ENCODE assay signal across 12 cellular contexts in genomic region chr6:151647871-151648639, GRCh38.
DNase-seq lines count a peak whose midpoint lies in the region; ATAC-seq and TF ChIP-seq lines count a peak whose summit lies in the region.
"Had no signal": no experiment of that assay in that cellular context is flagged by ENCODE, and none has a peak within 500 bp of the region (broad histone marks: within the 10 kb centered on the region; RNA-seq: fewer than 3 reads in every experiment).

No MANE protein-coding gene starts in this region.

- H3K4me1 ChIP-seq in HCT116 (ENCODE audit: control insufficient read depth in 1 of 2, insufficient read depth in 2 of 2, low read length in 2 of 2) (peaks cover 0 to 10% of the 10 kb centered on the region in 2 experiments; a peak in 2 of 4 replicates), iPS DF 6.9 (ENCODE audit: control insufficient read depth, insufficient read depth, low read length) (no peaks in the 10 kb centered on the region; the same call in 1 of the 2 replicates), gastrocnemius medialis (no peaks in the 10 kb centered on the region)

- ATAC-seq in HCT116: peak; percentile 97
- no peak for ATAC-seq in GM19328 (IDR thresholded peaks at IDR 0.05; ENCODE audit: unreplicated experiment)
- no peak for ATAC-seq in gastrocnemius medialis
- ATAC-seq: natural killer cell had no signal

- no TSS peak for BruUV-seq in HCT116 (replicated peaks; lab: Mats Ljungman, UMichigan)

- intact Hi-C loops in HCT116 (cut with micrococcal nuclease): loop anchor here (1.0 kb wide), 1 partner anchor 117 kb away; no protein-coding TSS in a partner anchor
- intact Hi-C loops in activated T-helper 1 cell treated with anti-CD3 and anti-CD28 coated beads, Interleukin-12 subunit alpha, Interleukin-12 subunit beta, Interleukin-2, Interleukin-4 antibody, amounts not matched to agents 30 ng/mL and 10 ng/mL and 1 ng/mL, durations not matched to agents 14 hours and 24 hours and 36 hours (cut with micrococcal nuclease): no loop called here
- intact Hi-C loops in gastrocnemius medialis (cut with DNase I; ENCODE audit: low total_unique reads): no loop called here

- no peaks in the 10 kb centered on the region for H3K79me2 ChIP-seq in HCT116 (ENCODE audit: insufficient read depth, low read length)

- CTCF ChIA-PET in HCT116 (lab: Charles Lee): interaction anchor here (0.7 to 2.4 kb wide), 11 partner anchors 9 to 756 kb away, joined by 3 to 12 read pairs (median 4); no protein-coding TSS in a partner anchor

- H3K9ac ChIP-seq in HCT116 (ENCODE audit: low read length): no peak overlapping the region

- H3K9me3 ChIP-seq in HCT116 (ENCODE audit: control insufficient read depth in 1 of 2, insufficient read depth in 1 of 2, low read depth in 1 of 2, low read length in 2 of 2) (no peaks in the 10 kb centered on the region), iPS DF 6.9 (ENCODE audit: control insufficient read depth, insufficient read depth, low read length) (no peaks in the 10 kb centered on the region), gastrocnemius medialis (no peaks in the 10 kb centered on the region)

- RAD21 ChIA-PET in HCT116 (lab: Charles Lee; ENCODE audit: low non-redundant PET in 1 of 2, low total read pairs in 2 of 2, uncharacterized antibody in 2 of 2, unreplicated experiment in 2 of 2): interaction anchor here in 1 of 2 experiments (0.6 kb wide), 1 partner anchor 654 kb away, joined by 3 read pairs; no protein-coding TSS in a partner anchor

- H3K27ac Mint-ChIP-seq in activated T-helper 1 cell treated with anti-CD3 and anti-CD28 coated beads, Interleukin-12 subunit alpha, Interleukin-12 subunit beta, Interleukin-2, Interleukin-4 antibody, amounts not matched to agents 30 ng/mL and 10 ng/mL and 1 ng/mL, durations not matched to agents 14 hours and 24 hours and 36 hours: no peak overlapping the region
- H3K27ac Mint-ChIP-seq: activated naive CD8-positive, alpha-beta T cell; natural killer cell had no signal

- no peak overlapping the region for H3K27ac ChIP-seq in C4-2B
- no peak overlapping the region for H3K27ac ChIP-seq in HCT116 (ENCODE audit: low read depth, low read length)
- no peak overlapping the region for H3K27ac ChIP-seq in iPS DF 6.9 (ENCODE audit: low read length)
- H3K27ac ChIP-seq in gastrocnemius medialis: no peak overlapping the region

- H3K4me2 ChIP-seq in HCT116 (ENCODE audit: low read length): 0 out of 2 replicates have a peak overlapping the region, but pooled peaks have one; percentile 29

- no peak overlapping the region for H3K4me3 Mint-ChIP-seq in activated T-helper 1 cell treated with anti-CD3 and anti-CD28 coated beads, Interleukin-12 subunit alpha, Interleukin-12 subunit beta, Interleukin-2, Interleukin-4 antibody, amounts not matched to agents 30 ng/mL and 10 ng/mL and 1 ng/mL, durations not matched to agents 14 hours and 24 hours and 36 hours
- H3K4me3 Mint-ChIP-seq: activated naive CD8-positive, alpha-beta T cell; natural killer cell had no signal

- TF ChIP-seq CTCF in C4-2B (conservative IDR thresholded peaks at IDR 0.05) (peak; percentile 48), HCT116 (IDR thresholded peaks at IDR 0.05 in 2 of 3, conservative IDR thresholded peaks at IDR 0.05 in 1 of 3; ENCODE audit: borderline replicate concordance in 1 of 3, insufficient read depth in 1 of 3, low read depth in 2 of 3, low read length in 2 of 3) (peak; percentile 51 to 82 (median 78); a peak in 5 of 6 replicates), gastrocnemius medialis (IDR thresholded peaks at IDR 0.05 in 4 of 5, conservative IDR thresholded peaks at IDR 0.05 in 1 of 5) (no peak)

- DNase-seq in HCT116 (ENCODE audit: low read depth, low spot score) (peak; percentile 50), UCSD-AML1 (lab: John Stamatoyannopoulos, UW; ENCODE audit: unreplicated experiment) (peak; percentile 24), iPS DF 6.9 (ENCODE audit: low read depth, low spot score) (peak; percentile 55), KG1 (lab: John Stamatoyannopoulos, UW) (no peak), gastrocnemius medialis (no peak)
- DNase-seq in activated T-helper 1 cell treated with anti-CD3 and anti-CD28 coated beads, Interleukin-12 subunit alpha, Interleukin-12 subunit beta, Interleukin-2, Interleukin-4 antibody, amounts not matched to agents 30 ng/mL and 10 ng/mL and 1 ng/mL, durations not matched to agents 14 hours and 24 hours and 36 hours (ENCODE audit: low spot score): no peak
- DNase-seq: foreskin melanocyte, natural killer cell, NCI-H1694 had no signal

- no peaks in the 10 kb centered on the region for H4K20me1 ChIP-seq in HCT116 (ENCODE audit: insufficient read depth)

- H3K27me3 Mint-ChIP-seq in activated T-helper 1 cell treated with anti-CD3 and anti-CD28 coated beads, Interleukin-12 subunit alpha, Interleukin-12 subunit beta, Interleukin-2, Interleukin-4 antibody, amounts not matched to agents 30 ng/mL and 10 ng/mL and 1 ng/mL, durations not matched to agents 14 hours and 24 hours and 36 hours (ENCODE audit: insufficient read depth): peaks cover 14% of the 10 kb centered on the region

- H3K9me2 ChIP-seq in HCT116 (ENCODE audit: insufficient read depth): no peaks in the 10 kb centered on the region

- no peaks in the 10 kb centered on the region for H3K36me3 Mint-ChIP-seq in activated T-helper 1 cell treated with anti-CD3 and anti-CD28 coated beads, Interleukin-12 subunit alpha, Interleukin-12 subunit beta, Interleukin-2, Interleukin-4 antibody, amounts not matched to agents 30 ng/mL and 10 ng/mL and 1 ng/mL, durations not matched to agents 14 hours and 24 hours and 36 hours (ENCODE audit: low read depth)
- H3K36me3 Mint-ChIP-seq: activated naive CD8-positive, alpha-beta T cell; natural killer cell had no signal

- H3K4me3 ChIP-seq in HCT116 (replicated peaks in 1 of 2; ENCODE audit: low read depth in 1 of 2, low read length in 2 of 2): no peak overlapping the region
- H3K4me3 ChIP-seq in iPS DF 6.9 (ENCODE audit: low read length): no peak overlapping the region
- H3K4me3 ChIP-seq in gastrocnemius medialis: no peak overlapping the region

- no peak for TF ChIP-seq POLR2A in HCT116 (IDR thresholded peaks at IDR 0.05; ENCODE audit: borderline replicate concordance, extremely low read depth, insufficient read depth, insufficient read length)
- TF ChIP-seq POLR2A in gastrocnemius medialis (IDR thresholded peaks at IDR 0.05): no peak

- H3K36me3 ChIP-seq in HCT116 (ENCODE audit: control insufficient read depth in 1 of 2, insufficient read depth in 2 of 2, low read length in 2 of 2): no peaks in the 10 kb centered on the region
- no peaks in the 10 kb centered on the region for H3K36me3 ChIP-seq in iPS DF 6.9 (ENCODE audit: control insufficient read depth, insufficient read depth, low read length)
- H3K36me3 ChIP-seq in gastrocnemius medialis: no peaks in the 10 kb centered on the region

- POLR2A ChIA-PET in HCT116 (lab: Charles Lee): interaction anchor here (0.6 to 0.7 kb wide), 2 partner anchors 20 to 21 kb away, joined by 3 to 4 read pairs; no protein-coding TSS in a partner anchor

- peak overlapping the region; percentile 76 for H2AFZ ChIP-seq in HCT116 (ENCODE audit: low read depth, low read length, poor library complexity, severe bottlenecking)

- no peaks in the 10 kb centered on the region for H3K4me1 Mint-ChIP-seq in activated T-helper 1 cell treated with anti-CD3 and anti-CD28 coated beads, Interleukin-12 subunit alpha, Interleukin-12 subunit beta, Interleukin-2, Interleukin-4 antibody, amounts not matched to agents 30 ng/mL and 10 ng/mL and 1 ng/mL, durations not matched to agents 14 hours and 24 hours and 36 hours (ENCODE audit: low read depth)
- H3K4me1 Mint-ChIP-seq: natural killer cell had no signal

- H3K9me3 Mint-ChIP-seq in activated T-helper 1 cell treated with anti-CD3 and anti-CD28 coated beads, Interleukin-12 subunit alpha, Interleukin-12 subunit beta, Interleukin-2, Interleukin-4 antibody, amounts not matched to agents 30 ng/mL and 10 ng/mL and 1 ng/mL, durations not matched to agents 14 hours and 24 hours and 36 hours: no peaks in the 10 kb centered on the region

- H3K27me3 ChIP-seq in HCT116 (ENCODE audit: insufficient read depth, low read length): no peaks in the 10 kb centered on the region
- no peaks in the 10 kb centered on the region for H3K27me3 ChIP-seq in iPS DF 6.9 (ENCODE audit: control insufficient read depth, insufficient read depth, low read length)
- no peaks in the 10 kb centered on the region for H3K27me3 ChIP-seq in gastrocnemius medialis

- TF ChIP-seq RAD21 in HCT116 (IDR thresholded peaks at IDR 0.05; ENCODE audit: low read depth): peak; percentile 60

- in situ Hi-C loops in gastrocnemius medialis (cut with MboI; ENCODE audit: low sequenced_read_pairs in 4 of 4): no loop called here

- WGBS in iPS DF 6.9 (ENCODE audit: insufficient coverage, insufficient read length): no CpG with 5 or more reads among the region's 14 CpGs

TF ChIP-seq in HCT116, 20 proteins besides CTCF, POLR2A, EP300 and RAD21:
- TF ChIP-seq ZNF274 (IDR thresholded peaks at IDR 0.05; ENCODE audit: low read depth, low read length) (no peak), CBX3 (IDR thresholded peaks at IDR 0.05; ENCODE audit: low read depth) (0 out of 2 replicates have a peak, but pooled peaks have one; percentile 19)

Comparison
In these comparisons a context has a peak if more than half of its experiments do, and no peak if none do; other contexts are left out.
1. CTCF ChIP-seq: peak in C4-2B (single experiment) and HCT116 (3 of 3); none in gastrocnemius medialis (0 of 5).
2. DNase-seq: peak in HCT116 (single experiment), UCSD-AML1 (single experiment) and iPS DF 6.9 (single experiment); none in activated T-helper 1 cell treated with anti-CD3 and anti-CD28 coated beads, Interleukin-12 subunit alpha, Interleukin-12 subunit beta, Interleukin-2, Interleukin-4 antibody, amounts not matched to agents 30 ng/mL and 10 ng/mL and 1 ng/mL, durations not matched to agents 14 hours and 24 hours and 36 hours (single experiment), KG1 (single experiment) and gastrocnemius medialis (0 of 2).